18 cellular contexts compared by ENCODE assay signal in genomic region chr2:192535956-192536685, GRCh38.
"Had no signal": no experiment of that assay in that cellular context is flagged by ENCODE, and none has a peak within 500 bp of the region (broad histone marks: within the 10 kb centered on the region; RNA-seq: fewer than 3 reads in every experiment).

No MANE protein-coding gene starts in this region.

- ATAC-seq: activated CD8-positive, alpha-beta T cell treated with anti-CD3 and anti-CD28 coated beads for 36 hours; activated T-helper 17 cell treated with anti-CD3 and anti-CD28 coated beads, Interleukin-2, amount 50 U/mL, for 72 hours; gastrocnemius medialis; left ventricle myocardium superior had no signal

- H3K27me3 ChIP-seq: gastrocnemius medialis, right atrium auricular region, tibial nerve, uterus had no signal

- H3K27ac ChIP-seq: gastrocnemius medialis, right atrium auricular region, tibial nerve, uterus had no signal

- DNase-seq: activated B cell treated with CpG ODN at 0.5 μM for 24 hours; activated CD4-positive, alpha-beta T cell treated with anti-CD3 and anti-CD28 coated beads for 4 hours; activated CD8-positive, alpha-beta T cell treated with anti-CD3 and anti-CD28 coated beads for 36 hours; activated naive CD4-positive, alpha-beta T cell; activated naive CD8-positive, alpha-beta T cell treated with anti-CD3 and anti-CD28 coated beads for 36 hours; activated T-cell treated with anti-CD3 and anti-CD28 coated beads, Interleukin-2, amount 50 U/mL, for 1 hour; amygdala; caudate nucleus; gastrocnemius medialis; head of caudate nucleus; immature natural killer cell; left ventricle myocardium superior; stimulated activated CD4-positive, alpha-beta T cell treated with anti-CD3 and anti-CD28 coated beads, Interleukin-15, amount 100 ng/mL, for 24 hours; stimulated activated CD4-positive, alpha-beta T cell treated with anti-CD3 and anti-CD28 coated beads, Interleukin-2, amount 100 ng/mL, for 48 hours; uterus had no signal

- H3K9me3 ChIP-seq: gastrocnemius medialis, right atrium auricular region, tibial nerve, uterus had no signal

- H3K36me3 ChIP-seq: gastrocnemius medialis, right atrium auricular region, tibial nerve, uterus had no signal

- H3K4me3 ChIP-seq: gastrocnemius medialis, right atrium auricular region, tibial nerve, uterus had no signal

- H3K4me1 ChIP-seq: gastrocnemius medialis, right atrium auricular region, tibial nerve, uterus had no signal
